ENCODE assay signal across 1 cellular context in genomic region chr1:12191242-12192032, GRCh38.
A peak's percentile ranks its signal among the peaks of the same experiment; 100 is the strongest.
TF ChIP-seq lines count a peak whose summit lies in the region.

No MANE protein-coding gene starts in this region.

TF ChIP-seq in K562, 482 proteins besides CTCF, POLR2A, EP300 and RAD21:
- no peak for TF ChIP-seq GTF3C2 (IDR thresholded peaks at IDR 0.05; ENCODE audit: borderline replicate concordance, extremely low read depth, insufficient read length)
- no peak for TF ChIP-seq IRF9 (tag; IDR thresholded peaks at IDR 0.05)
- no peak for TF ChIP-seq ZNF212 (CRISPR knock-in tag; IDR thresholded peaks at IDR 0.05)
- no peak for TF ChIP-seq TAF9B (IDR thresholded peaks at IDR 0.05; ENCODE audit: partially characterized antibody)
- no peak for TF ChIP-seq ATF6 (CRISPR knock-in tag; IDR thresholded peaks at IDR 0.05)
- TF ChIP-seq ATF7 (IDR thresholded peaks at IDR 0.05), result no peak
- no peak for TF ChIP-seq ZNF398 (CRISPR knock-in tag; IDR thresholded peaks at IDR 0.05)
- no peak for TF ChIP-seq CHD1 (IDR thresholded peaks at IDR 0.05; ENCODE audit: low read length)
- peak; percentile 65 for TF ChIP-seq ZBTB33 (CRISPR knock-in tag; IDR thresholded peaks at IDR 0.05)
- TF ChIP-seq CREBBP (IDR thresholded peaks at IDR 0.05; ENCODE audit: low read depth, low read length), result no peak
- TF ChIP-seq SMARCA5 (IDR thresholded peaks at IDR 0.05), result no peak
- TF ChIP-seq PHTF2 (CRISPR knock-in tag; IDR thresholded peaks at IDR 0.05), result no peak
- peak; percentile 39 for TF ChIP-seq PCBP1 (IDR thresholded peaks at IDR 0.05; ENCODE audit: low read depth, low read length, poor library complexity, severe bottlenecking)
- no peak for TF ChIP-seq ZBTB43 (CRISPR knock-in tag; IDR thresholded peaks at IDR 0.05)
- no peak for TF ChIP-seq ZBTB12 (CRISPR knock-in tag; IDR thresholded peaks at IDR 0.05)
- 0 out of 2 replicates have a peak, but pooled peaks have one; percentile 21 for TF ChIP-seq POLR2G (IDR thresholded peaks at IDR 0.05; ENCODE audit: low read depth, low read length)
- peak; percentile 76 for TF ChIP-seq ZNF263 (CRISPR knock-in tag; IDR thresholded peaks at IDR 0.05; ENCODE audit: borderline replicate concordance)
- no peak for TF ChIP-seq NR2C2 (CRISPR knock-in tag; IDR thresholded peaks at IDR 0.05)
- TF ChIP-seq NR2C2 (tag; IDR thresholded peaks at IDR 0.05), result no peak
- TF ChIP-seq FOXA3 (CRISPR knock-in tag; conservative IDR thresholded peaks at IDR 0.05 in 1 of 2, IDR thresholded peaks at IDR 0.05 in 1 of 2), result no peak
- TF ChIP-seq ZNF347 (CRISPR knock-in tag; IDR thresholded peaks at IDR 0.05; ENCODE audit: low read depth), result no peak
- no peak for TF ChIP-seq PHF8 (IDR thresholded peaks at IDR 0.05; ENCODE audit: borderline replicate concordance, low read length)
- no peak for TF ChIP-seq CEBPB (tag; IDR thresholded peaks at IDR 0.05)
- TF ChIP-seq RHOXF2B (CRISPR knock-in tag; conservative IDR thresholded peaks at IDR 0.05), result no peak
